ENCODE assay signal across 9 cellular contexts in the genomic region with DNA sequence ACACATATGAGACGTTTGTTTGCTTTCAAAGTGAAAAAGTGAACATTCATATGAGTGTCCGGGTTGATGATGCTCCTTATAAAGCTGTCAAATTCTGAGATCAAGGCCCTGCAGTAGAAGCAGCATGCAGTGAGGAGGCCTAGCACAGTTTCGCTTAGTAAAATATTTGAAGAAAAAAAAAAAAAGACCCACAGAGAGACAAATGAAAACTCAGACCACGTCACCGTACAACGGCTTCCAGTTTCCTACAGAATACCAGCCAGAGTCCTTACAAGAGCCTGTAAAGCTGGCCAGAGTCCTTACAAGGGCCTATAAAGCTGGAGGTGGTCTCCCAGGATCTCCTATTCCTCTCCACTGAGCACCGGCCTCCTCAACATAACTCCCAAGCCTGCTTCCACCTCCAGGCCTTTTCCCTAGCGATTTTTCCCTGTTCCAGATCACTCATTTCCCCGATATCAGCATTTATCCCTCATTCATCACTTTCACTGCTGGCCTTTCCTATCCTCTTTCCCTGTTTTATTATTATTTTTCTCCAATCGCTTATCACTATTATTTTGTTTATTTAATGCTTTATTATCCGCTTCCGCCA. TPM values are rescaled to one million over a fixed set of nuclear protein-coding genes. Genes with fewer than 3 reads are reported as not detected.
A peak's percentile ranks its signal among the peaks of the same experiment; 100 is the strongest.
DNase-seq lines count a peak whose midpoint lies in the region; ATAC-seq and TF ChIP-seq lines count a peak whose summit lies in the region.
"Had no signal": no experiment of that assay in that cellular context is flagged by ENCODE, and none has a peak within 500 bp of the region (broad histone marks: within the 10 kb centered on the region; RNA-seq: fewer than 3 reads in every experiment).

No MANE protein-coding gene starts in this region.

- peak overlapping the region; percentile 100 for H2AFZ ChIP-seq in osteoblast (ENCODE audit: low read length)

- TF ChIP-seq POLR2A in heart left ventricle (IDR thresholded peaks at IDR 0.05) = no peak

- no peaks in the 10 kb centered on the region for H3K9me3 ChIP-seq in heart left ventricle
- no peaks in the 10 kb centered on the region for H3K9me3 ChIP-seq in osteoblast (ENCODE audit: low read depth, low read length)

- H3K79me2 ChIP-seq in osteoblast (ENCODE audit: insufficient read depth, low read length) = peaks cover 33% of the 10 kb centered on the region

- TF ChIP-seq CTCF in heart left ventricle (IDR thresholded peaks at IDR 0.05) = no peak
- TF ChIP-seq CTCF in osteoblast (IDR thresholded peaks at IDR 0.05; ENCODE audit: extremely low read depth, low read depth, low read length) = no peak

- 9 to 14% (median 11%) methylated on average over 12 of the region's 12 CpGs for WGBS in heart left ventricle, 4 donors

- peak in 1 of 4 donors; percentile 7 for ATAC-seq in heart left ventricle
- ATAC-seq in Right ventricle myocardium inferior = no peak
- ATAC-seq in HG03565 (IDR thresholded peaks at IDR 0.05; ENCODE audit: unreplicated experiment) = no peak

- H3K27ac ChIP-seq in heart left ventricle (peak overlapping the region; percentile 63 to 96 (median 92)), osteoblast (ENCODE audit: low read depth, low read length) (peak overlapping the region; percentile 87)

- no peak for DNase-seq in heart left ventricle
- no peak for DNase-seq in Right ventricle myocardium inferior (ENCODE audit: missing footprints)
- peak; percentile 70 for DNase-seq in NCI-H1105 treated with DMSO at 0.1 percent for 48 hours (lab: John Stamatoyannopoulos, UW)
- peak; percentile 23 for DNase-seq in activated T-cell treated with anti-CD3 and anti-CD28 coated beads, Interleukin-2, amount 50 U/mL, for 1 hour
- DNase-seq in fibroblast of peridontal ligament (ENCODE audit: extremely low read depth) = peak; percentile 84
- no peak for DNase-seq in osteoblast (ENCODE audit: insufficient read length, low spot score, missing footprints)
- DNase-seq in 8988T = no peak

- peaks cover 3% of the 10 kb centered on the region for H4K20me1 ChIP-seq in osteoblast (ENCODE audit: insufficient read depth, low read length)

- peak overlapping the region; percentile 58 to 94 (median 76) for H3K4me3 ChIP-seq in heart left ventricle
- H3K4me3 ChIP-seq in osteoblast (ENCODE audit: insufficient read depth, low read length) = peak overlapping the region; percentile 87

- H3K4me1 ChIP-seq in heart left ventricle (peaks cover 0 to 54% (median 25%) of the 10 kb centered on the region in 12 donors), osteoblast (ENCODE audit: insufficient read depth, low read length) (peaks cover 22% of the 10 kb centered on the region)

- H3K36me3 ChIP-seq in heart left ventricle (peaks cover 0 to 9% (median 0%) of the 10 kb centered on the region in 9 donors), osteoblast (ENCODE audit: insufficient read depth, low read length) (peaks cover 5% of the 10 kb centered on the region)

- no peaks in the 10 kb centered on the region for H3K27me3 ChIP-seq in heart left ventricle
- H3K27me3 ChIP-seq in osteoblast (ENCODE audit: insufficient read depth, low read length) = no peaks in the 10 kb centered on the region

- peak overlapping the region; percentile 92 for H3K4me2 ChIP-seq in osteoblast (ENCODE audit: insufficient read depth, low read length)

- intact Hi-C loops in heart left ventricle (cut with DNase I) (loop anchor here in 7 of 10 donors (1.0 to 10.0 kb wide), 8 partner anchors 15 to 512 kb away; a partner anchor contains a TSS), Right ventricle myocardium inferior (cut with DNase I) (loop anchor here (2.0 to 10.0 kb wide), 4 partner anchors 16 to 938 kb away; a partner anchor contains a TSS)

RNA-seq across cellular contexts. Expression of a gene that starts 1.5 kb away (rescaled TPM):
- total RNA-seq in heart left ventricle = 10 to 100 TPM; 22.4 to 34.7 (median 32.1) TPM
- polyA plus RNA-seq in heart left ventricle = 10 to 100 TPM in 1 of 2 donors, 1 to 10 TPM in 1; 5.8 to 52.8 TPM
- total RNA-seq in Right ventricle myocardium inferior = 29.0 TPM
- 62.2 and 64.5 TPM in 2 replicates for total RNA-seq in osteoblast

RNA-seq across cellular contexts. Expression of a gene that starts 36.6 kb away (rescaled TPM):
- total RNA-seq in heart left ventricle (not detected), Right ventricle myocardium inferior (not detected), osteoblast (under 0.01 TPM in 2 replicates)
- polyA plus RNA-seq in heart left ventricle = not detected
- total RNA-seq: left colon had no signal

Comparison
In these comparisons a context has a peak if more than half of its experiments do, and no peak if none do; other contexts are left out.
1. DNase-seq: peak in NCI-H1105 treated with DMSO at 0.1 percent for 48 hours (single experiment), activated T-cell treated with anti-CD3 and anti-CD28 coated beads, Interleukin-2, amount 50 U/mL, for 1 hour (single experiment) and fibroblast of peridontal ligament (single experiment); none in heart left ventricle (0 of 5), Right ventricle myocardium inferior (single experiment), osteoblast (single experiment) and 8988T (single experiment).